28 cellular contexts compared by ENCODE assay signal in genomic region chr7:145915679-145916078, GRCh38.
DNase-seq lines count a peak whose midpoint lies in the region; ATAC-seq, FAIRE-seq and TF ChIP-seq lines count a peak whose summit lies in the region.
"Had no signal": no experiment of that assay in that cellular context is flagged by ENCODE, and none has a peak within 500 bp of the region (broad histone marks: within the 10 kb centered on the region; RNA-seq: fewer than 3 reads in every experiment).

No MANE protein-coding gene starts in this region.

- H4K20me1 ChIP-seq in HepG2 (ENCODE audit: insufficient read depth, low read length): no peaks in the 10 kb centered on the region

- FAIRE-seq in HepG2 (lab: Jason Lieb, UNC): no peak
- FAIRE-seq: GM12892 had no signal

- H2AFZ ChIP-seq in HepG2 (ENCODE audit: low read length): no peak overlapping the region

- TF ChIP-seq CTCF in liver (IDR thresholded peaks at IDR 0.05; ENCODE audit: low read depth, low read length, missing input control) (no peak), HepG2 (CRISPR knock-in tag; IDR thresholded peaks at IDR 0.05) (no peak), kidney epithelial cell (IDR thresholded peaks at IDR 0.05; ENCODE audit: insufficient read depth, low read length, poor library complexity, severe bottlenecking) (no peak), nephron (IDR thresholded peaks at IDR 0.05; ENCODE audit: unreplicated experiment in 3 of 3) (no peak), ovary (IDR thresholded peaks at IDR 0.05) (no peak)

- peak overlapping the region; percentile 66 to 93 (median 78) for H3K27ac Mint-ChIP-seq in nephron
- H3K27ac Mint-ChIP-seq: CD14-positive monocyte; CD8-positive, alpha-beta memory T cell had no signal

- H3K4me1 ChIP-seq in liver (ENCODE audit: control insufficient read depth in 4 of 4, insufficient read depth in 4 of 4, low read length in 3 of 4): no peaks in the 10 kb centered on the region
- no peaks in the 10 kb centered on the region for H3K4me1 ChIP-seq in HepG2 (ENCODE audit: insufficient read depth, low read length)
- H3K4me1 ChIP-seq in ovary (ENCODE audit: insufficient read depth): no peaks in the 10 kb centered on the region
- H3K4me1 ChIP-seq: BE2C had no signal

- no peaks in the 10 kb centered on the region for H3K36me3 Mint-ChIP-seq in nephron (ENCODE audit: low read depth)
- H3K36me3 Mint-ChIP-seq: CD14-positive monocyte; CD8-positive, alpha-beta memory T cell had no signal

- no peak overlapping the region for H3K4me3 ChIP-seq in liver (ENCODE audit: low read depth in 1 of 3, low read length in 3 of 3)
- no peak overlapping the region for H3K4me3 ChIP-seq in HepG2 (replicated peaks in 1 of 3; ENCODE audit: insufficient read depth in 1 of 3, low read depth in 2 of 3, low read length in 3 of 3)
- no peak overlapping the region for H3K4me3 ChIP-seq in kidney epithelial cell (ENCODE audit: low read depth, low read length)
- H3K4me3 ChIP-seq in ovary: no peak overlapping the region

- H3K27ac ChIP-seq in liver (ENCODE audit: low read depth in 1 of 2, low read length in 2 of 2) (no peak overlapping the region), HepG2 (ENCODE audit: extremely low read length, insufficient read depth, low read length) (no peak overlapping the region), ovary (no peak overlapping the region)
- H3K27ac ChIP-seq: 22Rv1, RWPE1 had no signal

- DNase-seq in HepG2 (ENCODE audit: low spot score): no peak
- DNase-seq in kidney epithelial cell (ENCODE audit: low read depth): peak; percentile 34
- DNase-seq in islet precursor cell: no peak
- no peak for DNase-seq in NCI-H1417 treated with DMSO at 0.1 percent for 48 hours (lab: John Stamatoyannopoulos, UW)
- no peak for DNase-seq in ovary
- DNase-seq: BE2C; Calu3; CD8-positive, alpha-beta memory T cell; DMS153; DND-41; H7; Karpas-422; NCI-H1092; NCI-H1436; NCI-H187; NCI-H2081 treated with DMSO at 0.1 percent for 48 hours; NCI-H2171; NCI-H226; NCI-H510A; NCI-H69; SHP77 had no signal

- H3K36me3 ChIP-seq in liver (ENCODE audit: control insufficient read depth in 4 of 4, insufficient read depth in 3 of 4, low read depth in 1 of 4, low read length in 3 of 4): no peaks in the 10 kb centered on the region
- H3K36me3 ChIP-seq in HepG2 (replicated peaks in 1 of 2; ENCODE audit: control insufficient read depth in 1 of 2, insufficient read depth in 2 of 2, low read length in 2 of 2): no peaks in the 10 kb centered on the region
- no peaks in the 10 kb centered on the region for H3K36me3 ChIP-seq in kidney epithelial cell (ENCODE audit: control insufficient read depth, insufficient read depth, low read length)
- no peaks in the 10 kb centered on the region for H3K36me3 ChIP-seq in ovary
- H3K36me3 ChIP-seq: BE2C had no signal

- no peak for TF ChIP-seq RAD21 in liver (IDR thresholded peaks at IDR 0.05)
- TF ChIP-seq RAD21 in HepG2 (CRISPR knock-in tag; IDR thresholded peaks at IDR 0.05): no peak

- no peak for TF ChIP-seq POLR2A in HepG2 (IDR thresholded peaks at IDR 0.05; ENCODE audit: insufficient read depth in 1 of 2, low read depth in 2 of 2, low read length in 2 of 2)
- no peak for TF ChIP-seq POLR2A in ovary (IDR thresholded peaks at IDR 0.05)

- no peak overlapping the region for H3K4me2 ChIP-seq in HepG2 (ENCODE audit: low read depth, low read length)

- WGBS in liver: 40% methylated on average over 2 of the region's 2 CpGs
- 3% methylated on average over 2 of the region's 2 CpGs for WGBS in HepG2 (ENCODE audit: low lambda C conversion rate)
- WGBS in ovary, 3 donors: 83 to 86% (median 83%) methylated on average over 2 of the region's 2 CpGs

- no peak overlapping the region for H3K4me3 Mint-ChIP-seq in nephron
- H3K4me3 Mint-ChIP-seq: CD14-positive monocyte; CD8-positive, alpha-beta memory T cell had no signal

- CTCF ChIA-PET in HepG2 (lab: Yijun Ruan, JAX; ENCODE audit: low intra/inter-chr PET ratio, low total read pairs): no interaction called here

- ATAC-seq in HepG2: no peak
- ATAC-seq: Panc1 had no signal

- peaks cover 0 to 5% (median 0%) of the 10 kb centered on the region in 4 donors for H3K9me3 ChIP-seq in liver (ENCODE audit: control insufficient read depth in 4 of 4, low read length in 3 of 4)
- H3K9me3 ChIP-seq in HepG2 (ENCODE audit: low read length): peaks cover 91% of the 10 kb centered on the region
- H3K9me3 ChIP-seq in ovary: peaks cover 0 to 4% of the 10 kb centered on the region in 2 donors
- H3K9me3 ChIP-seq: BE2C had no signal

- no TSS peak for BruUV-seq in HepG2 (replicated peaks; lab: Mats Ljungman, UMichigan)

- H3K9ac ChIP-seq in liver (ENCODE audit: low read depth in 1 of 2, low read length in 2 of 2): no peak overlapping the region
- H3K9ac ChIP-seq in HepG2 (ENCODE audit: insufficient read depth, low read depth, low read length): no peak overlapping the region

- intact Hi-C loops in HepG2 (cut with micrococcal nuclease; ENCODE audit: unreplicated experiment): no loop called here
- intact Hi-C loops in ovary (cut with DNase I): no loop called here

- in situ Hi-C loops in HepG2 (cut with HindIII; ENCODE audit: extremely low pct_ligation_motif_present, low pct_unique_long_range_greater_than_20kb): no loop called here

- H3K79me2 ChIP-seq in HepG2 (ENCODE audit: insufficient read depth, low read length): no peaks in the 10 kb centered on the region

- TF ChIP-seq EP300 in HepG2 (IDR thresholded peaks at IDR 0.05; ENCODE audit: low read depth in 2 of 2, low read length in 2 of 2): no peak
- no peak for TF ChIP-seq EP300 in HepG2 (CRISPR knock-in tag; IDR thresholded peaks at IDR 0.05; ENCODE audit: borderline replicate concordance)
- no peak for TF ChIP-seq EP300 in ovary (IDR thresholded peaks at IDR 0.05)

- POLR2A ChIA-PET in HepG2 (lab: Yijun Ruan, JAX): no interaction called here

- no peaks in the 10 kb centered on the region for H3K27me3 Mint-ChIP-seq in nephron (ENCODE audit: low read depth)
- H3K27me3 Mint-ChIP-seq: CD8-positive, alpha-beta memory T cell had no signal

- H3K27me3 ChIP-seq in liver (ENCODE audit: control insufficient read depth in 4 of 4, insufficient read depth in 4 of 4, low read length in 3 of 4) (no peaks in the 10 kb centered on the region), HepG2 (ENCODE audit: control insufficient read depth in 1 of 2, insufficient read depth in 2 of 2, low read length in 2 of 2) (no peaks in the 10 kb centered on the region; a peak in 1 of 5 replicates), kidney epithelial cell (ENCODE audit: control insufficient read depth, insufficient read depth, low read length) (no peaks in the 10 kb centered on the region), ovary (no peaks in the 10 kb centered on the region)
- H3K27me3 ChIP-seq: BE2C had no signal

- H3K4me1 Mint-ChIP-seq in nephron: no peaks in the 10 kb centered on the region
- H3K4me1 Mint-ChIP-seq: CD14-positive monocyte; CD8-positive, alpha-beta memory T cell had no signal

- H3K9me3 Mint-ChIP-seq in nephron: peaks cover 20% of the 10 kb centered on the region

TF ChIP-seq in liver, 16 proteins besides CTCF, POLR2A, EP300 and RAD21:
- no peak for TF ChIP-seq HNF4G (IDR thresholded peaks at IDR 0.05)
- TF ChIP-seq, protein P1, sequence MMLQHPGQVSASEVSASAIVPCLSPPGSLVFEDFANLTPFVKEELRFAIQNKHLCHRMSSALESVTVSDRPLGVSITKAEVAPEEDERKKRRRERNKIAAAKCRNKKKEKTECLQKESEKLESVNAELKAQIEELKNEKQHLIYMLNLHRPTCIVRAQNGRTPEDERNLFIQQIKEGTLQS (IDR thresholded peaks at IDR 0.05): no peak
- TF ChIP-seq MAX (IDR thresholded peaks at IDR 0.05): peak; percentile 27
- no peak for TF ChIP-seq FOXA2 (IDR thresholded peaks at IDR 0.05)

TF ChIP-seq in HepG2, 621 proteins besides CTCF, POLR2A, EP300 and RAD21:
- TF ChIP-seq HNRNPK (IDR thresholded peaks at IDR 0.05; ENCODE audit: low read depth, low read length, poor library complexity, severe bottlenecking) (no peak), SSRP1 (CRISPR knock-in tag; IDR thresholded peaks at IDR 0.05) (no peak), PTBP1 (IDR thresholded peaks at IDR 0.05; ENCODE audit: low read depth, low read length, poor library complexity, severe bottlenecking) (no peak), ZNF598 (CRISPR knock-in tag; IDR thresholded peaks at IDR 0.05; ENCODE audit: borderline replicate concordance) (no peak), ZNF691 (CRISPR knock-in tag; IDR thresholded peaks at IDR 0.05; ENCODE audit: borderline replicate concordance, low read depth) (no peak), RAD51 (IDR thresholded peaks at IDR 0.05; ENCODE audit: borderline replicate concordance) (no peak), ZKSCAN1 (IDR thresholded peaks at IDR 0.05; ENCODE audit: low read length) (no peak), ATAD3A (CRISPR knock-in tag; IDR thresholded peaks at IDR 0.05) (no peak)
- TF ChIP-seq, protein P2, sequence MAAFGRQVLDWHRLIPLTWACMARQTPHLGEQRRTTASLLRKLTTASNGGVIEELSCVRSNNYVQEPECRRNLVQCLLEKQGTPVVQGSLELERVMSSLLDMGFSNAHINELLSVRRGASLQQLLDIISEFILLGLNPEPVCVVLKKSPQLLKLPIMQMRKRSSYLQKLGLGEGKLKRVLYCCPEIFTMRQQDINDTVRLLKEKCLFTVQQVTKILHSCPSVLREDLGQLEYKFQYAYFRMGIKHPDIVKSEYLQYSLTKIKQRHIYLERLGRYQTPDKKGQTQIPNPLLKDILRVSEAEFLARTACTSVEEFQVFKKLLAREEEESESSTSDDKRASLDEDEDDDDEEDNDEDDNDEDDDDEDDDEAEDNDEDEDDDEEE (CRISPR knock-in tag; IDR thresholded peaks at IDR 0.05): no peak
